In the genomic region with DNA sequence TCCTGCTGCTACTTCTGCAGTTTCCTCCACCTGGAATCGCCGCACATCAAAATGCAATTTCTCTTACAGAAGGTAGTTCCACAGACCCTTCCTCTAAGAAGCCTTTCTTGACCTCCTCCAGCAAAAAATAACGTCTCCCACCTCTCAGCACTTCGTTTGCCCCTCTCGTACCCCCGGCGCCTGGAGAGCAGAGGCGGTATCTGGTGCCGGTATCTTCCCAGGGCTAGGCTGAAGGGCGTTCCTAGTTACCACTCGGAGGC, we compare ENCODE assay signal across 8 cellular contexts. TPM values are rescaled to one million over a fixed set of nuclear protein-coding genes. Genes with fewer than 3 reads are reported as not detected.
DNase-seq lines count a peak whose midpoint lies in the region; TF ChIP-seq lines count a peak whose summit lies in the region.

No MANE protein-coding gene starts in this region.

- H3K4me3 Mint-ChIP-seq in Calu3 (ENCODE audit: low read depth, unreplicated experiment) (no peak overlapping the region), endodermal cell (no peak overlapping the region)

- peaks cover 17% of the 10 kb centered on the region for H3K4me1 Mint-ChIP-seq in Calu3 (ENCODE audit: low read depth, unreplicated experiment)
- H3K4me1 Mint-ChIP-seq in endodermal cell = peaks cover 8% of the 10 kb centered on the region

- TSS peak; percentile 56 for BruUV-seq in Calu3 (replicated peaks; lab: Mats Ljungman, UMichigan)

- H2AFZ ChIP-seq in osteoblast (ENCODE audit: low read length) = peak overlapping the region; percentile 93

- CTCF ChIA-PET in Calu3 (lab: Charles Lee) = interaction anchor here (0.6 to 2.4 kb wide), 31 partner anchors 11 to 410 kb away, joined by 3 to 33 read pairs (median 6); a partner anchor contains a TSS

- H3K9ac ChIP-seq in HUES6 (ENCODE audit: low read length) (peak overlapping the region; percentile 76), endodermal cell (ENCODE audit: extremely low read depth, low read length, poor library complexity, severe bottlenecking) (peak overlapping the region; percentile 31)

- H3K27me3 ChIP-seq in HUES6 (ENCODE audit: control insufficient read depth, insufficient read depth, low read length) = no peaks in the 10 kb centered on the region
- H3K27me3 ChIP-seq in endodermal cell (ENCODE audit: control insufficient read depth, insufficient read depth, low read length, poor library complexity, severe bottlenecking) = no peaks in the 10 kb centered on the region
- H3K27me3 ChIP-seq in osteoblast (ENCODE audit: insufficient read depth, low read length) = no peaks in the 10 kb centered on the region

- H3K27me3 Mint-ChIP-seq in Calu3 (ENCODE audit: unreplicated experiment) (no peaks in the 10 kb centered on the region), endodermal cell (ENCODE audit: insufficient read depth) (peaks cover 24% of the 10 kb centered on the region)

- peaks cover 23% of the 10 kb centered on the region for H3K79me2 ChIP-seq in osteoblast (ENCODE audit: insufficient read depth, low read length)

- H3K36me3 Mint-ChIP-seq in Calu3 (ENCODE audit: insufficient read depth, unreplicated experiment) = peaks cover 30% of the 10 kb centered on the region
- H3K36me3 Mint-ChIP-seq in endodermal cell (ENCODE audit: low read depth) = peaks cover 34% of the 10 kb centered on the region

- H3K9me3 ChIP-seq in HUES6 (ENCODE audit: control insufficient read depth, insufficient read depth, low read depth, low read length) = no peaks in the 10 kb centered on the region
- no peaks in the 10 kb centered on the region for H3K9me3 ChIP-seq in endodermal cell (ENCODE audit: control insufficient read depth, low read length)
- no peaks in the 10 kb centered on the region for H3K9me3 ChIP-seq in osteoblast (ENCODE audit: low read depth, low read length)

- H3K9me3 Mint-ChIP-seq in Calu3 (ENCODE audit: low read depth, unreplicated experiment) = no peaks in the 10 kb centered on the region
- no peaks in the 10 kb centered on the region for H3K9me3 Mint-ChIP-seq in endodermal cell

- H3K27ac Mint-ChIP-seq in Calu3 (ENCODE audit: unreplicated experiment) (no peak overlapping the region), endodermal cell (no peak overlapping the region)

- H3K4me2 ChIP-seq in osteoblast (ENCODE audit: insufficient read depth, low read length) = peak overlapping the region; percentile 99

- H3K27ac ChIP-seq in HUES6 (ENCODE audit: low read depth, low read length) (no peak overlapping the region), endodermal cell (ENCODE audit: low read depth, low read length) (no peak overlapping the region), osteoblast (ENCODE audit: low read depth, low read length) (peak overlapping the region; percentile 58)

- H4K20me1 ChIP-seq in osteoblast (ENCODE audit: insufficient read depth, low read length) = no peaks in the 10 kb centered on the region

- WGBS in endodermal cell (ENCODE audit: insufficient coverage in 1 of 2, insufficient read length in 1 of 2), 2 experiments = 3 to 8% methylated on average over 4 to 11 of the region's 11 CpGs

- intact Hi-C loops in Calu3 (cut with micrococcal nuclease; ENCODE audit: unreplicated experiment) = no loop called here

- TF ChIP-seq CTCF in Calu3 (IDR thresholded peaks at IDR 0.05; ENCODE audit: unreplicated experiment) (no peak), endodermal cell (conservative IDR thresholded peaks at IDR 0.05) (no peak), osteoblast (IDR thresholded peaks at IDR 0.05; ENCODE audit: extremely low read depth, low read depth, low read length) (no peak)

- peak overlapping the region; percentile 81 for H3K4me3 ChIP-seq in HUES6 (ENCODE audit: low read depth, low read length)
- H3K4me3 ChIP-seq in endodermal cell (ENCODE audit: low read length) = peak overlapping the region; percentile 91
- peak overlapping the region; percentile 88 for H3K4me3 ChIP-seq in osteoblast (ENCODE audit: insufficient read depth, low read length)

- H3K36me3 ChIP-seq in HUES6 (ENCODE audit: control insufficient read depth, insufficient read depth, low read length) (peaks cover 22% of the 10 kb centered on the region), endodermal cell (ENCODE audit: control insufficient read depth, insufficient read depth, low read length) (peaks cover 25% of the 10 kb centered on the region), osteoblast (ENCODE audit: insufficient read depth, low read length) (no peaks in the 10 kb centered on the region)

- DNase-seq in Calu3 = no peak
- peak; percentile 76 for DNase-seq in endodermal cell
- no peak for DNase-seq in osteoblast (ENCODE audit: insufficient read length, low spot score, missing footprints)
- DNase-seq in activated gamma-delta T cell (lab: John Stamatoyannopoulos, UW) = no peak
- DNase-seq in NCI-H2107 treated with DMSO at 0.1 percent for 48 hours (lab: John Stamatoyannopoulos, UW; ENCODE audit: unreplicated experiment) = no peak
- DNase-seq in central memory CD4-positive, alpha-beta T cell = no peak
- DNase-seq in islet precursor cell = no peak

- H3K4me1 ChIP-seq in HUES6 (ENCODE audit: control insufficient read depth, insufficient read depth, low read length) = peaks cover 10% of the 10 kb centered on the region
- no peaks in the 10 kb centered on the region for H3K4me1 ChIP-seq in endodermal cell (ENCODE audit: control insufficient read depth, insufficient read depth, low read length)
- H3K4me1 ChIP-seq in osteoblast (ENCODE audit: insufficient read depth, low read length) = peaks cover 20% of the 10 kb centered on the region

RNA-seq across cellular contexts. Expression of a gene that starts 0.5 kb away (rescaled TPM):
- total RNA-seq in Calu3 (2022) (120 and 124 TPM in 2 replicates), endodermal cell (10 to 100 TPM; 54.8 to 61.9 TPM), osteoblast (13.6 and 13.8 TPM in 2 replicates)
- polyA plus RNA-seq in endodermal cell (2013, experiment 1 of 2) = 55.9 TPM
- 53.5 TPM for polyA plus RNA-seq in endodermal cell (2013, experiment 2 of 2)

RNA-seq across cellular contexts. Expression of a gene that starts 16.3 kb away (rescaled TPM):
- total RNA-seq in Calu3 (2022) = 85.0 and 109 TPM in 2 replicates
- 10 to 100 TPM; 35.7 to 37.5 TPM for total RNA-seq in endodermal cell
- polyA plus RNA-seq in endodermal cell (2013, experiment 1 of 2) = 25.1 TPM
- polyA plus RNA-seq in endodermal cell (2013, experiment 2 of 2) = 23.7 TPM
- total RNA-seq in osteoblast = 18.0 and 20.3 TPM in 2 replicates

RNA-seq across cellular contexts. Expression of a gene that starts 21.9 kb away (rescaled TPM):
- total RNA-seq in Calu3 (2022) (11.3 and 12.2 TPM in 2 replicates), endodermal cell (10 to 100 TPM; 14.7 to 16.6 TPM), osteoblast (10.9 and 14.8 TPM in 2 replicates)
- 9.5 TPM for polyA plus RNA-seq in endodermal cell (2013, experiment 1 of 2)
- 9.1 TPM for polyA plus RNA-seq in endodermal cell (2013, experiment 2 of 2)

RNA-seq across cellular contexts. Expression of a gene that starts 34.1 kb away (rescaled TPM):
- 21.2 and 24.8 TPM in 2 replicates for total RNA-seq in Calu3 (2022)
- 10 to 100 TPM; 40.1 to 58.4 TPM for total RNA-seq in endodermal cell
- 66.8 TPM for polyA plus RNA-seq in endodermal cell (2013, experiment 1 of 2)
- 70.0 TPM for polyA plus RNA-seq in endodermal cell (2013, experiment 2 of 2)
- 10.0 and 10.9 TPM in 2 replicates for total RNA-seq in osteoblast

RNA-seq across cellular contexts. Expression of a gene that starts 43.2 kb away (rescaled TPM):
- total RNA-seq in Calu3 (2022) = not detected in 2 replicates
- not detected for total RNA-seq in endodermal cell
- not detected for polyA plus RNA-seq in endodermal cell (2013, experiment 1 of 2)
- not detected for polyA plus RNA-seq in endodermal cell (2013, experiment 2 of 2)
- 0.36 TPM in 1 of 2 replicates, not detected in the other for total RNA-seq in osteoblast
